9 cellular contexts compared by ENCODE assay signal in genomic region chr11:19978668-19979518, GRCh38.
DNase-seq lines count a peak whose midpoint lies in the region; ATAC-seq, FAIRE-seq and TF ChIP-seq lines count a peak whose summit lies in the region.
"Had no signal": no experiment of that assay in that cellular context is flagged by ENCODE, and none has a peak within 500 bp of the region (broad histone marks: within the 10 kb centered on the region; RNA-seq: fewer than 3 reads in every experiment).

No MANE protein-coding gene starts in this region.

- peaks cover 32% of the 10 kb centered on the region for H3K4me1 ChIP-seq in vagina

- no peak for TF ChIP-seq CTCF in foreskin fibroblast (IDR thresholded peaks at IDR 0.05; ENCODE audit: low read depth, low read length)
- TF ChIP-seq CTCF in vagina (IDR thresholded peaks at IDR 0.05), result no peak

- TF ChIP-seq POLR2A in H54 (IDR thresholded peaks at IDR 0.05; ENCODE audit: low read depth, low read length), result no peak
- TF ChIP-seq POLR2A in vagina (IDR thresholded peaks at IDR 0.05), result no peak

- peak overlapping the region; percentile 21 for H3K27ac ChIP-seq in vagina
- H3K27ac ChIP-seq: psoas muscle had no signal

- H3K4me3 ChIP-seq in foreskin fibroblast (ENCODE audit: low read depth in 1 of 2, low read length in 2 of 2) (no peak overlapping the region), vagina (no peak overlapping the region)
- H3K4me3 ChIP-seq: psoas muscle had no signal

- no peaks in the 10 kb centered on the region for H3K9me3 ChIP-seq in vagina
- H3K9me3 ChIP-seq: psoas muscle had no signal

- DNase-seq in H54 (ENCODE audit: insufficient read length, low spot score) (peak; percentile 19), NCI-H460 (ENCODE audit: extremely low read depth, low read depth) (peak; percentile 83), foreskin fibroblast (peak; percentile 74 to 91), vagina (ENCODE audit: extremely low spot score in 2 of 2) (no peak), NCI-H1417 (lab: John Stamatoyannopoulos, UW) (no peak), NCI-H2029 treated with DMSO at 0.1 percent for 48 hours (lab: John Stamatoyannopoulos, UW) (no peak), GM19238 (ENCODE audit: insufficient read length, low spot score) (no peak)
- DNase-seq: psoas muscle had no signal

- peak; percentile 67 for ATAC-seq in GM18517 (IDR thresholded peaks at IDR 0.05; ENCODE audit: unreplicated experiment)

- intact Hi-C loops in vagina (cut with DNase I), result no loop called here

- FAIRE-seq in H54 (lab: Jason Lieb, UNC), result no peak

- peaks cover 0 to 4% of the 10 kb centered on the region in 2 donors for H3K36me3 ChIP-seq in vagina

- H3K27me3 ChIP-seq in vagina, result no peaks in the 10 kb centered on the region

Comparison
In these comparisons a context has a peak if more than half of its experiments do, and no peak if none do; other contexts are left out.
1. DNase-seq: peak in H54 (single experiment), NCI-H460 (single experiment) and foreskin fibroblast (2 of 2); none in vagina (0 of 2), NCI-H1417 (0 of 3), NCI-H2029 treated with DMSO at 0.1 percent for 48 hours (single experiment) and GM19238 (single experiment).